ENCODE assay signal across 2 cellular contexts in genomic region chr2:11459816-11460215, GRCh38.
TF ChIP-seq lines count a peak whose summit lies in the region.

No MANE protein-coding gene starts in this region.

TF ChIP-seq in HepG2, 621 proteins besides CTCF, POLR2A, EP300 and RAD21:
- TF ChIP-seq ZNF792 (CRISPR knock-in tag; IDR thresholded peaks at IDR 0.05) (no peak), MAFK (conservative IDR thresholded peaks at IDR 0.05 in 1 of 2, IDR thresholded peaks at IDR 0.05 in 1 of 2; ENCODE audit: low read length in 2 of 2) (0 out of 4 replicates have a peak, but pooled peaks have one; percentile 4 to 15)

TF ChIP-seq in K562, 482 proteins besides CTCF, POLR2A, EP300 and RAD21:
- TF ChIP-seq ETV1 (tag; conservative IDR thresholded peaks at IDR 0.05; ENCODE audit: low read depth) (no peak), ASH1L (IDR thresholded peaks at IDR 0.05; ENCODE audit: borderline replicate concordance, low read depth, partially characterized antibody) (no peak), ZNF316 (IDR thresholded peaks at IDR 0.05) (peak; percentile 28; the same call in 1 of the 2 replicates), C11orf30 (IDR thresholded peaks at IDR 0.05; ENCODE audit: low read depth) (peak; percentile 30; the same call in 1 of the 2 replicates)
- TF ChIP-seq, protein P1, sequence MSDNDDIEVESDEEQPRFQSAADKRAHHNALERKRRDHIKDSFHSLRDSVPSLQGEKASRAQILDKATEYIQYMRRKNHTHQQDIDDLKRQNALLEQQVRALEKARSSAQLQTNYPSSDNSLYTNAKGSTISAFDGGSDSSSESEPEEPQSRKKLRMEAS (CRISPR knock-in tag; IDR thresholded peaks at IDR 0.05) = no peak
